ENCODE assay signal across 1 cellular context in the genomic region with DNA sequence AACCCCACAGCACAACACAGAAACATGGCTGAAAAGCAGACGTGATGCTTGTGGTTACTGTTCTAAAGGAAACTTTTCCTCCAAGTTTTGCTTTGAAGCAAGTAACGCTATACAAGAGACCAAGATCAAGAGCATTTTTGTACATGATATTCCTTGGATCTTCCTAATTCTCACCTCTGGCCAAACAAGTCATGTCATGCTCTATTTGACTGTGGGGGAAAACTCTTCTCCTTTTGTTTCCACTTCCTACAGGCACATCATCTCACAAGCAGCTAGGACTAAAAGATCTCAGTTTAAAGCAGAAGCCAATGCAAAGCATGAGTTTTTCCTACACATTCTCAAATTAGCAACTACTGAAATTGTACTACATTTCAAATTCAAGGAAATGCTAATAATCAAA.
TF ChIP-seq lines count a peak whose summit lies in the region.

No MANE protein-coding gene starts in this region.

TF ChIP-seq in IMR-90, 13 proteins besides CTCF, POLR2A, EP300 and RAD21:
- TF ChIP-seq MAZ (IDR thresholded peaks at IDR 0.05; ENCODE audit: borderline replicate concordance, low read depth, low read length) (no peak), CHD1 (IDR thresholded peaks at IDR 0.05; ENCODE audit: low read depth, low read length) (no peak)
- TF ChIP-seq, protein P1, sequence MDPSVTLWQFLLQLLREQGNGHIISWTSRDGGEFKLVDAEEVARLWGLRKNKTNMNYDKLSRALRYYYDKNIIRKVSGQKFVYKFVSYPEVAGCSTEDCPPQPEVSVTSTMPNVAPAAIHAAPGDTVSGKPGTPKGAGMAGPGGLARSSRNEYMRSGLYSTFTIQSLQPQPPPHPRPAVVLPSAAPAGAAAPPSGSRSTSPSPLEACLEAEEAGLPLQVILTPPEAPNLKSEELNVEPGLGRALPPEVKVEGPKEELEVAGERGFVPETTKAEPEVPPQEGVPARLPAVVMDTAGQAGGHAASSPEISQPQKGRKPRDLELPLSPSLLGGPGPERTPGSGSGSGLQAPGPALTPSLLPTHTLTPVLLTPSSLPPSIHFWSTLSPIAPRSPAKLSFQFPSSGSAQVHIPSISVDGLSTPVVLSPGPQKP (IDR thresholded peaks at IDR 0.05; ENCODE audit: borderline replicate concordance, low read depth, low read length): no peak
TF ChIP-seq in IMR-90: peak in this region for 0.
